Comparison of ENCODE assay signal across 8 cellular contexts in the genomic region with DNA sequence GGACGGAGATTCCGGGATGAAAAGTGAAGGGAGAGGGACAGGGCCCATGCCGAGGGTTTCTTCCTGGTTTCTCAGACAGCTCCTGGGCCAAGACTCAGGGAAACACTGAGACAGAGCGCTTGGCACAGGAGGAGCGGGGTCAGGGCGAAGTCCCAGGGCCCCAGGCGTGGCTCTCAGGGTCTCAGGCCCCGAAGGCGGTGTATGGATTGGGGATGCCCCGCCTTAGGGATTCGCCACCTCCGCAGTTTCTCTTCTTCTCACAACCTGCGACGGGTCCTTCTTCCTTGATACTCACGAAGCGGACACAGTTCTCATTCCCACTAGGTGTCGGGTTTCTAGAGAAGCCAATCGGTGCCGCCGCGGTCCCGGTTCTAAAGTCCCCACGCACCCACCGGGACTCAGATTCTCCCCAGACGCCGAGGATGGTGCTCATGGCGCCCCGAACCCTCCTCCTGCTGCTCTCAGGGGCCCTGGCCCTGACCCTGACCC. TPM values are rescaled to one million over a fixed set of nuclear protein-coding genes. Genes with fewer than 3 reads are reported as not detected.
DNase-seq lines count a peak whose midpoint lies in the region; ATAC-seq and TF ChIP-seq lines count a peak whose summit lies in the region.

No MANE protein-coding gene starts in this region.

- peak overlapping the region; percentile 68 to 83 (median 80) for H3K27ac ChIP-seq in BLaER1 treated with 17β-estradiol and CSF1 and Interleukin-3, amounts not matched to agents 10 nM and 100 nM
- no peak overlapping the region for H3K27ac ChIP-seq in HUES6 (ENCODE audit: low read depth, low read length)
- H3K27ac ChIP-seq in fibroblast of lung (ENCODE audit: insufficient read depth, low read length): peak overlapping the region; percentile 76

- no peaks in the 10 kb centered on the region for H3K79me2 ChIP-seq in fibroblast of lung (ENCODE audit: control insufficient read depth, insufficient read depth, low read length)

- ATAC-seq in GM21360 (IDR thresholded peaks at IDR 0.05; ENCODE audit: unreplicated experiment): peak; percentile 22

- H3K4me2 ChIP-seq in BLaER1 treated with 17β-estradiol and CSF1 and Interleukin-3, amounts not matched to agents 10 nM and 100 nM: peak overlapping the region; percentile 61 to 95 (median 90)
- peak overlapping the region; percentile 75 for H3K4me2 ChIP-seq in fibroblast of lung (ENCODE audit: extremely low read depth, insufficient read depth, low read length)

- no peaks in the 10 kb centered on the region for H3K9me3 Mint-ChIP-seq in activated T-cell treated with anti-CD3 and anti-CD28 coated beads, Interleukin-2, amount 50 U/mL, for 24 hours
- H3K9me3 Mint-ChIP-seq in nephron progenitor cell: peaks cover 20% of the 10 kb centered on the region

- peaks cover 2% of the 10 kb centered on the region for H3K36me3 Mint-ChIP-seq in activated T-cell treated with anti-CD3 and anti-CD28 coated beads, Interleukin-2, amount 50 U/mL, for 24 hours (ENCODE audit: low read depth)
- no peaks in the 10 kb centered on the region for H3K36me3 Mint-ChIP-seq in nephron progenitor cell (ENCODE audit: low read depth)

- H3K27me3 ChIP-seq in BLaER1 treated with 17β-estradiol and CSF1 and Interleukin-3, amounts not matched to agents 10 nM and 100 nM: peaks cover 6 to 30% (median 23%) of the 10 kb centered on the region in 11 experiments; a peak in 21 of 22 replicates
- peaks cover 51% of the 10 kb centered on the region for H3K27me3 ChIP-seq in HUES6 (ENCODE audit: control insufficient read depth, insufficient read depth, low read length)
- no peaks in the 10 kb centered on the region for H3K27me3 ChIP-seq in fibroblast of lung (ENCODE audit: control insufficient read depth, insufficient read depth, low read length)

- H3K27me3 Mint-ChIP-seq in activated T-cell treated with anti-CD3 and anti-CD28 coated beads, Interleukin-2, amount 50 U/mL, for 24 hours: no peaks in the 10 kb centered on the region
- peaks cover 87% of the 10 kb centered on the region for H3K27me3 Mint-ChIP-seq in nephron progenitor cell (ENCODE audit: low read depth, poor library complexity)

- peak overlapping the region; percentile 64 to 75 (median 68) for H3K4me3 ChIP-seq in BLaER1 treated with 17β-estradiol and CSF1 and Interleukin-3, amounts not matched to agents 10 nM and 100 nM
- H3K4me3 ChIP-seq in HUES6 (ENCODE audit: low read depth, low read length) (peak overlapping the region; percentile 67), fibroblast of lung (replicated peaks in 1 of 4; ENCODE audit: control extremely low read depth in 1 of 4, insufficient read depth in 1 of 4, low read depth in 3 of 4, low read length in 4 of 4) (peak overlapping the region; percentile 52 to 70 (median 63))

- H3K9ac ChIP-seq in BLaER1 treated with 17β-estradiol and CSF1 and Interleukin-3, amounts not matched to agents 10 nM and 100 nM: peak overlapping the region; percentile 75 to 85 (median 83)
- H3K9ac ChIP-seq in HUES6 (ENCODE audit: low read length) (no peak overlapping the region), fibroblast of lung (ENCODE audit: insufficient read depth, low read length) (peak overlapping the region; percentile 79)

- peaks cover 9% of the 10 kb centered on the region for H3K4me1 Mint-ChIP-seq in activated T-cell treated with anti-CD3 and anti-CD28 coated beads, Interleukin-2, amount 50 U/mL, for 24 hours (ENCODE audit: low read depth)
- H3K4me1 Mint-ChIP-seq in nephron progenitor cell: peaks cover 11% of the 10 kb centered on the region

- H4K20me1 ChIP-seq in BLaER1 treated with 17β-estradiol and CSF1 and Interleukin-3, amounts not matched to agents 10 nM and 100 nM: no peaks in the 10 kb centered on the region; a peak in 1 of 22 replicates
- no peaks in the 10 kb centered on the region for H4K20me1 ChIP-seq in fibroblast of lung (ENCODE audit: control insufficient read depth, extremely low read depth, insufficient read depth, low read length)

- peak overlapping the region; percentile 77 for H3K4me3 Mint-ChIP-seq in activated T-cell treated with anti-CD3 and anti-CD28 coated beads, Interleukin-2, amount 50 U/mL, for 24 hours
- H3K4me3 Mint-ChIP-seq in nephron progenitor cell: peak overlapping the region; percentile 76

- H3K36me3 ChIP-seq in BLaER1 treated with 17β-estradiol and CSF1 and Interleukin-3, amounts not matched to agents 10 nM and 100 nM: no peaks in the 10 kb centered on the region
- no peaks in the 10 kb centered on the region for H3K36me3 ChIP-seq in HUES6 (ENCODE audit: control insufficient read depth, insufficient read depth, low read length)
- H3K36me3 ChIP-seq in fibroblast of lung (ENCODE audit: control insufficient read depth, insufficient read depth, low read length): no peaks in the 10 kb centered on the region

- TF ChIP-seq CTCF in fibroblast of lung (conservative IDR thresholded peaks at IDR 0.05 in 1 of 2, IDR thresholded peaks at IDR 0.05 in 1 of 2; ENCODE audit: low read depth in 1 of 2, low read length in 2 of 2): no peak
- no peak for TF ChIP-seq CTCF in nephron progenitor cell (IDR thresholded peaks at IDR 0.05)

- H3K9me3 ChIP-seq in BLaER1 treated with 17β-estradiol and CSF1 and Interleukin-3, amounts not matched to agents 10 nM and 100 nM (replicated peaks in 1 of 11): peaks cover 0 to 8% (median 0%) of the 10 kb centered on the region in 11 experiments; a peak in 2 of 22 replicates
- peaks cover 2% of the 10 kb centered on the region; the same call in 1 of the 2 replicates for H3K9me3 ChIP-seq in HUES6 (ENCODE audit: control insufficient read depth, insufficient read depth, low read depth, low read length)
- H3K9me3 ChIP-seq in fibroblast of lung (ENCODE audit: control insufficient read depth, insufficient read depth, low read depth, low read length): no peaks in the 10 kb centered on the region

- H3K27ac Mint-ChIP-seq in activated T-cell treated with anti-CD3 and anti-CD28 coated beads, Interleukin-2, amount 50 U/mL, for 24 hours: peak overlapping the region; percentile 4
- no peak overlapping the region for H3K27ac Mint-ChIP-seq in nephron progenitor cell

- H2AFZ ChIP-seq in fibroblast of lung (ENCODE audit: low read length): peak overlapping the region; percentile 92

- H3K4me1 ChIP-seq in BLaER1 treated with 17β-estradiol and CSF1 and Interleukin-3, amounts not matched to agents 10 nM and 100 nM: peaks cover 6 to 19% (median 14%) of the 10 kb centered on the region in 10 experiments; a peak in 17 of 20 replicates
- H3K4me1 ChIP-seq in HUES6 (ENCODE audit: control insufficient read depth, insufficient read depth, low read length): no peaks in the 10 kb centered on the region
- no peaks in the 10 kb centered on the region for H3K4me1 ChIP-seq in fibroblast of lung (ENCODE audit: control insufficient read depth, extremely low read depth, insufficient read depth, low read length)

- DNase-seq in activated T-cell treated with anti-CD3 and anti-CD28 coated beads, Interleukin-2, amount 50 U/mL, for 24 hours: peak; percentile 42
- DNase-seq in fibroblast of lung (ENCODE audit: low read depth in 2 of 2): peak; percentile 13 to 38
- DNase-seq in nephron progenitor cell: no peak
- no peak for DNase-seq in NCI-H2171 (lab: John Stamatoyannopoulos, UW)
- DNase-seq in NCI-H1436 treated with DMSO at 0.1 percent for 48 hours (lab: John Stamatoyannopoulos, UW): no peak

RNA-seq across cellular contexts. Expression of a gene that starts 55.0 kb away (rescaled TPM):
- 280 and 666 TPM in 2 replicates for total RNA-seq in fibroblast of lung
- polyA plus RNA-seq in fibroblast of lung: 272 and 630 TPM in 2 replicates
- 460 and 675 TPM in 2 replicates for polyA plus RNA-seq in fibroblast of lung (2012)
- polyA minus RNA-seq in fibroblast of lung (ENCODE audit: low replicate concordance): 343 and 357 TPM in 2 replicates

RNA-seq across cellular contexts. Expression of a gene that starts 59.7 kb away (rescaled TPM):
- not detected in 2 replicates for total RNA-seq in fibroblast of lung
- polyA plus RNA-seq in fibroblast of lung: 0.23 and 0.24 TPM in 2 replicates
- 0.10 TPM in 1 of 2 replicates, not detected in the other for polyA plus RNA-seq in fibroblast of lung (2012)
- not detected in 2 replicates for polyA minus RNA-seq in fibroblast of lung (ENCODE audit: low replicate concordance)

Comparison
In these comparisons a context has a peak if more than half of its experiments do, and no peak if none do; other contexts are left out.
1. DNase-seq: peak in activated T-cell treated with anti-CD3 and anti-CD28 coated beads, Interleukin-2, amount 50 U/mL, for 24 hours (single experiment) and fibroblast of lung (2 of 2); none in nephron progenitor cell (single experiment), NCI-H2171 (single experiment) and NCI-H1436 treated with DMSO at 0.1 percent for 48 hours (single experiment).
2. Peak in every context shown above with its lines, with median percentiles within 50 percentile points of each other: H3K4me3 ChIP-seq.